In the genomic region with DNA sequence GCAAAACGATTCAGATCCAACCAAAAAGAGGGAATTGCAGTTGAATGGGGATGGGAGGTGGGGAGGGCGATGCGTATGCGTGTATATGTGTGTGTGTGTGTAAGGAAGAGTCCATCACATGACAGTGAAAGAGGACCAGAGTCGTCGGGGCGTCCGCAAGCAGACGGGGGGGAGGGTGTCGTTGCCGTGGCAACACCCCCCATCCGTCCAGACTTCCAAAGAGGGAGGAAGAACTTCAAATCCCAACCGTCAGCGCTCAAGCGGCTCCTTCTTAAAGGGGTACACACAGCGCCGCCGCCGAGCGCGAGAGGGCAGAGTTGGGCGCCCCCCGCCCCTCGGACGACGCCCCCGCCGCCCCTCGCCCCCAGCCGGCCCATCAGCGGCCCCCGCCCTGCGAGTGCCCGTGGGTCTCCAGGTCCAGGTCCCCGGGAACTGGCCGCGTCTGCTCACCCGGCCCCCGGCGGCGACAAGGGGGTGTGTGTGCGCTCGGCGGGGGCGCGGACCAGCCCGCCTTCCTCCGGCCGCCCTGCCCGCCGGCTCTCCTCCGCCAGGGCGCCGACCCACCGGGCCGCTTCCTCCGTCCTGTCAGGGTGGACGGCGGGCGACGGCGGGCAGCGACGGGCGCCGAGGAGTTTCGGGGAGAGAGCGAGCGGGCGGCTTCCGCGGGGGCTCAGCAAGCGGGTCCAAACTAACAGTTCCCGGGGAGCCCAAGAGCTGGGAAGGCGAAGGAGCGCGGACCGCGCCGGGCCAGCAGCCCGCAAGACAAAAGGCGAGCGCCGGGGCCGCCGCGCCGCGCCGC, we compare ENCODE assay signal across 8 cellular contexts. TPM values are rescaled to one million over a fixed set of nuclear protein-coding genes. Genes with fewer than 3 reads are reported as not detected.
DNase-seq lines count a peak whose midpoint lies in the region; ATAC-seq and TF ChIP-seq lines count a peak whose summit lies in the region.

No MANE protein-coding gene starts in this region.

- H3K4me3 ChIP-seq in Peyer's patch = peak overlapping the region; percentile 73 to 86 (median 83)
- peak overlapping the region; percentile 98 to 100 for H3K4me3 ChIP-seq in testis

- ATAC-seq in GM21737 (IDR thresholded peaks at IDR 0.05; ENCODE audit: unreplicated experiment) (peak; percentile 21), natural killer cell (peak in 1 of 3 donors; percentile 3)

- DNase-seq in DMS53 treated with DMSO at 0.1 percent for 48 hours (lab: John Stamatoyannopoulos, UW; ENCODE audit: unreplicated experiment) = peak; percentile 8
- DNase-seq in KBM-7 = peak; percentile 86
- peak; percentile 62 to 81 (median 70) for DNase-seq in Peyer's patch
- peak; percentile 42 for DNase-seq in activated gamma-delta T cell (lab: John Stamatoyannopoulos, UW)
- peak; percentile 89 for DNase-seq in fibroblast of the conjunctiva (ENCODE audit: low read depth)
- peak; percentile 30 for DNase-seq in natural killer cell
- peak; percentile 86 for DNase-seq in testis

- H3K27me3 ChIP-seq in Peyer's patch (no peaks in the 10 kb centered on the region), testis (no peaks in the 10 kb centered on the region)

- WGBS in testis, 2 donors = 0 to 1% methylated on average over 12 to 67 of the region's 90 CpGs

- H3K4me1 Mint-ChIP-seq in natural killer cell = peaks cover 27 to 30% of the 10 kb centered on the region in 2 donors

- H3K27ac ChIP-seq in Peyer's patch (peak overlapping the region; percentile 85 to 98 (median 91)), testis (peak overlapping the region; percentile 97)

- TF ChIP-seq CTCF in Peyer's patch (IDR thresholded peaks at IDR 0.05) (no peak), natural killer cell (IDR thresholded peaks at IDR 0.05) (no peak), testis (IDR thresholded peaks at IDR 0.05) (no peak)

- no peaks in the 10 kb centered on the region for H3K36me3 ChIP-seq in Peyer's patch
- H3K36me3 ChIP-seq in testis (ENCODE audit: low read depth, missing control alignments) = no peaks in the 10 kb centered on the region

- in situ Hi-C loops in KBM-7 (cut with MboI; ENCODE audit: low pct_unique_long_range_greater_than_20kb, low sequenced_read_pairs) = no loop called here

- H3K4me1 ChIP-seq in Peyer's patch = peaks cover 0 to 8% (median 1%) of the 10 kb centered on the region in 4 donors
- H3K4me1 ChIP-seq in testis = peaks cover 4% of the 10 kb centered on the region

- H3K27ac Mint-ChIP-seq in natural killer cell = peak overlapping the region; percentile 83 to 97

- no peaks in the 10 kb centered on the region for H3K36me3 Mint-ChIP-seq in natural killer cell

- H3K4me3 Mint-ChIP-seq in natural killer cell = peak overlapping the region; percentile 98

- no peak for TF ChIP-seq POLR2A in Peyer's patch (IDR thresholded peaks at IDR 0.05)
- no peak for TF ChIP-seq POLR2A in testis (IDR thresholded peaks at IDR 0.05)

- H3K9me3 ChIP-seq in Peyer's patch = no peaks in the 10 kb centered on the region
- no peaks in the 10 kb centered on the region for H3K9me3 ChIP-seq in testis

- intact Hi-C loops in natural killer cell (cut with micrococcal nuclease) = loop anchor here (2.0 kb wide), 1 partner anchor 444 kb away; a partner anchor contains a TSS
- intact Hi-C loops in testis (cut with DNase I; ENCODE audit: low total_unique reads) = no loop called here

- H3K9me3 Mint-ChIP-seq in natural killer cell = no peaks in the 10 kb centered on the region

- H3K27me3 Mint-ChIP-seq in natural killer cell (ENCODE audit: low read depth in 2 of 2) = peaks cover 0 to 3% of the 10 kb centered on the region in 2 donors

RNA-seq across cellular contexts. Expression of a gene that starts 0.7 kb away (rescaled TPM):
- total RNA-seq in Peyer's patch (100 to 1,000 TPM in 1 of 4 donors, 10 to 100 TPM in 3; 20.6 to 103 (median 64.1) TPM), natural killer cell (10 to 100 TPM; 19.9 to 28.4 (median 26.4) TPM), testis (10 to 100 TPM; 37.6 to 43.7 TPM)
- 9.7 TPM for polyA plus RNA-seq in testis (ENCODE audit: insufficient read depth, low read depth, low replicate concordance)

Comparison
In these comparisons a context has a peak if more than half of its experiments do, and no peak if none do; other contexts are left out.
1. DNase-seq: peak in every context shown above with its lines; median percentile 89 in fibroblast of the conjunctiva; 86 in KBM-7; 86 in testis; 70 in Peyer's patch; 42 in activated gamma-delta T cell; 30 in natural killer cell; 8 in DMS53 treated with DMSO at 0.1 percent for 48 hours.